In genomic region chr4:108072300-108072699, GRCh38 we compare ENCODE assay signal across 8 cellular contexts.
A peak's percentile ranks its signal among the peaks of the same experiment; 100 is the strongest.
DNase-seq lines count a peak whose midpoint lies in the region; ATAC-seq lines count a peak whose summit lies in the region.

No MANE protein-coding gene starts in this region.

- H3K4me1 Mint-ChIP-seq in activated T-cell treated with anti-CD3 and anti-CD28 coated beads, Interleukin-2, amount 50 U/mL, for 24 hours (ENCODE audit: low read depth): peaks cover 72% of the 10 kb centered on the region

- peaks cover 87% of the 10 kb centered on the region for H3K36me3 Mint-ChIP-seq in activated T-cell treated with anti-CD3 and anti-CD28 coated beads, Interleukin-2, amount 50 U/mL, for 24 hours (ENCODE audit: low read depth)

- peak overlapping the region; percentile 86 for H3K27ac Mint-ChIP-seq in activated T-cell treated with anti-CD3 and anti-CD28 coated beads, Interleukin-2, amount 50 U/mL, for 24 hours

- ATAC-seq in GM19455 (IDR thresholded peaks at IDR 0.05; ENCODE audit: unreplicated experiment) (peak; percentile 73), HG02938 (IDR thresholded peaks at IDR 0.05; ENCODE audit: unreplicated experiment) (no peak)

- H3K9me3 Mint-ChIP-seq in activated T-cell treated with anti-CD3 and anti-CD28 coated beads, Interleukin-2, amount 50 U/mL, for 24 hours: no peaks in the 10 kb centered on the region

- no peaks in the 10 kb centered on the region for H3K27me3 Mint-ChIP-seq in activated T-cell treated with anti-CD3 and anti-CD28 coated beads, Interleukin-2, amount 50 U/mL, for 24 hours

- peak; percentile 14 for DNase-seq in NCI-H2227 (lab: John Stamatoyannopoulos, UW; ENCODE audit: unreplicated experiment)
- no peak for DNase-seq in activated T-cell treated with anti-CD3 and anti-CD28 coated beads, Interleukin-2, amount 50 U/mL, for 24 hours
- DNase-seq in stimulated activated CD4-positive, alpha-beta T cell treated with anti-CD3 and anti-CD28 coated beads, TNF-alpha, amount 100 ng/mL, for 1 hour (ENCODE audit: low read depth in 3 of 3, low spot score in 1 of 3): peak in 2 of 3 donors; percentile 32 to 46
- DNase-seq in ureter (ENCODE audit: low spot score): no peak
- DNase-seq in HCEC 1CT: no peak
- no peak for DNase-seq in cerebellum (ENCODE audit: low spot score)

- H3K4me3 Mint-ChIP-seq in activated T-cell treated with anti-CD3 and anti-CD28 coated beads, Interleukin-2, amount 50 U/mL, for 24 hours: peak overlapping the region; percentile 21

Comparison
In these comparisons a context has a peak if more than half of its experiments do, and no peak if none do; other contexts are left out.
1. DNase-seq: peak in NCI-H2227 (single experiment) and stimulated activated CD4-positive, alpha-beta T cell treated with anti-CD3 and anti-CD28 coated beads, TNF-alpha, amount 100 ng/mL, for 1 hour (2 of 3); none in activated T-cell treated with anti-CD3 and anti-CD28 coated beads, Interleukin-2, amount 50 U/mL, for 24 hours (single experiment), ureter (single experiment), HCEC 1CT (single experiment) and cerebellum (single experiment).